ENCODE assay signal across 8 cellular contexts in genomic region chr10:3482200-3482993, GRCh38.
A peak's percentile ranks its signal among the peaks of the same experiment; 100 is the strongest.
DNase-seq lines count a peak whose midpoint lies in the region; ATAC-seq lines count a peak whose summit lies in the region.

No MANE protein-coding gene starts in this region.

- peaks cover 40% of the 10 kb centered on the region for H3K4me1 ChIP-seq in mesodermal cell (ENCODE audit: control insufficient read depth, insufficient read depth, low read length, poor library complexity, severe bottlenecking)

- no peaks in the 10 kb centered on the region for H3K36me3 ChIP-seq in mesodermal cell (ENCODE audit: control insufficient read depth, insufficient read depth, low read length)

- peak; percentile 96 for DNase-seq in DMS53 (lab: John Stamatoyannopoulos, UW)
- DNase-seq in NCI-H748 (lab: John Stamatoyannopoulos, UW; ENCODE audit: unreplicated experiment), result peak; percentile 91
- peak; percentile 82 for DNase-seq in dedifferentiated amniotic fluid mesenchymal stem cell (ENCODE audit: extremely low spot score)
- no peak for DNase-seq in SKM-1 treated with dmso at 0.1 percent for 144 hours (lab: John Stamatoyannopoulos, UW; ENCODE audit: unreplicated experiment)

- peak overlapping the region; percentile 84 for H3K27ac ChIP-seq in mesodermal cell (ENCODE audit: low read depth, low read length, severe bottlenecking)

- H3K9me3 ChIP-seq in mesodermal cell (ENCODE audit: control insufficient read depth, low read length), result no peaks in the 10 kb centered on the region

- no peak overlapping the region for H3K4me3 ChIP-seq in mesodermal cell (ENCODE audit: extremely low read depth, insufficient read depth, low read length, poor library complexity, severe bottlenecking)

- peak; percentile 24 for ATAC-seq in HG02852 (IDR thresholded peaks at IDR 0.05; ENCODE audit: unreplicated experiment)
- no peak for ATAC-seq in HG03520 (IDR thresholded peaks at IDR 0.05; ENCODE audit: unreplicated experiment)
- ATAC-seq in HG03571 (IDR thresholded peaks at IDR 0.05; ENCODE audit: unreplicated experiment), result no peak

- 57 to 72% methylated on average over 16 to 17 of the region's 17 CpGs for WGBS in mesodermal cell (ENCODE audit: insufficient coverage in 2 of 2), 2 experiments
